In genomic region chr6:51562198-51562597, GRCh38 we compare ENCODE assay signal across 15 cellular contexts.
DNase-seq lines count a peak whose midpoint lies in the region; ATAC-seq and TF ChIP-seq lines count a peak whose summit lies in the region.
"Had no signal": no experiment of that assay in that cellular context is flagged by ENCODE, and none has a peak within 500 bp of the region (broad histone marks: within the 10 kb centered on the region; RNA-seq: fewer than 3 reads in every experiment).

No MANE protein-coding gene starts in this region.

- peaks cover 0 to 5% (median 0%) of the 10 kb centered on the region in 3 donors for H3K4me1 Mint-ChIP-seq in T-cell
- H3K4me1 Mint-ChIP-seq in GM23338, result peaks cover 24% of the 10 kb centered on the region
- H3K4me1 Mint-ChIP-seq: activated B cell treated with CpG ODN at 0.5 μM for 24 hours had no signal

- no peaks in the 10 kb centered on the region for H3K79me2 ChIP-seq in GM23338 (replicated peaks; ENCODE audit: insufficient read depth)

- H3K4me3 ChIP-seq in GM23338, result no peak overlapping the region
- H3K4me3 ChIP-seq: ovary had no signal

- no peaks in the 10 kb centered on the region for H3K36me3 Mint-ChIP-seq in T-cell
- no peaks in the 10 kb centered on the region for H3K36me3 Mint-ChIP-seq in GM23338 (ENCODE audit: low read depth)

- H3K27ac Mint-ChIP-seq in T-cell (no peak overlapping the region), GM23338 (no peak overlapping the region)
- H3K27ac Mint-ChIP-seq: activated B cell treated with CpG ODN at 0.5 μM for 24 hours had no signal

- H3F3A ChIP-seq in GM23338 (replicated peaks; ENCODE audit: low read depth), result no peaks in the 10 kb centered on the region

- no peak for TF ChIP-seq CTCF in GM10248 (IDR thresholded peaks at IDR 0.05; ENCODE audit: control extremely low read depth, extremely low read depth, low read depth, missing control alignments)
- no peak for TF ChIP-seq CTCF in GM23338 (conservative IDR thresholded peaks at IDR 0.05; ENCODE audit: low read depth in 2 of 2)

- H3K9me3 Mint-ChIP-seq in T-cell (peaks cover 4 to 8% (median 6%) of the 10 kb centered on the region in 3 donors), GM23338 (no peaks in the 10 kb centered on the region)
- H3K9me3 Mint-ChIP-seq: activated B cell treated with CpG ODN at 0.5 μM for 24 hours had no signal

- H3K4me2 ChIP-seq in GM23338, result no peak overlapping the region

- no peak overlapping the region for H3K4me3 Mint-ChIP-seq in T-cell
- H3K4me3 Mint-ChIP-seq in GM23338, result no peak overlapping the region
- H3K4me3 Mint-ChIP-seq: activated B cell treated with CpG ODN at 0.5 μM for 24 hours had no signal

- intact Hi-C loops in left cardiac atrium (cut with DNase I), result no loop called here

- H3K27ac ChIP-seq in GM23338 (ENCODE audit: low read depth), result no peak overlapping the region
- H3K27ac ChIP-seq: brain microvascular endothelial cell, ovary had no signal

- H3K36me3 ChIP-seq in GM23338 (ENCODE audit: insufficient read depth), result no peaks in the 10 kb centered on the region
- H3K36me3 ChIP-seq: brain microvascular endothelial cell, ovary had no signal

- CTCF ChIA-PET in GM10248 (lab: Yijun Ruan, JAX), result interaction anchor here (1.3 to 1.9 kb wide), 3 partner anchors 14 to 19 kb away, joined by 3 to 6 read pairs (median 4); no protein-coding TSS in a partner anchor
- CTCF ChIA-PET in T-cell (lab: Charles Lee), result no interaction called here

- no peaks in the 10 kb centered on the region for H3K9me2 ChIP-seq in GM23338 (ENCODE audit: insufficient read depth)

- peaks cover 28% of the 10 kb centered on the region; the same call in 1 of the 2 replicates for H3K4me1 ChIP-seq in GM23338 (ENCODE audit: insufficient read depth)

- no peaks in the 10 kb centered on the region for H4K20me1 ChIP-seq in GM23338 (replicated peaks; ENCODE audit: insufficient read depth)

- H2AFZ ChIP-seq in GM23338, result no peak overlapping the region

- ATAC-seq in GM19351 (IDR thresholded peaks at IDR 0.05; ENCODE audit: unreplicated experiment) (peak; percentile 81), HG02642 (IDR thresholded peaks at IDR 0.05; ENCODE audit: poor library complexity, unreplicated experiment) (peak; percentile 73), HG03342 (IDR thresholded peaks at IDR 0.05; ENCODE audit: unreplicated experiment) (peak; percentile 94), T-cell (replicated peaks in 1 of 4) (no peak), left cardiac atrium (no peak), GM23338 (no peak)

- POLR2A ChIA-PET in GM10248 (lab: Yijun Ruan, JAX) (no interaction called here), T-cell (lab: Charles Lee) (no interaction called here)

- no peaks in the 10 kb centered on the region for H3K27me3 ChIP-seq in GM23338 (ENCODE audit: insufficient read depth)
- H3K27me3 ChIP-seq: brain microvascular endothelial cell, ovary had no signal

- DNase-seq in GM10248 (ENCODE audit: extremely low spot score) (peak; percentile 15), T-cell (no peak), left cardiac atrium (no peak), AG08395 (ENCODE audit: low spot score) (no peak), GM23338 (ENCODE audit: low spot score) (no peak)
- DNase-seq: activated B cell treated with CpG ODN at 0.5 μM for 24 hours; brain microvascular endothelial cell; HCEC 1CT; hypothalamus; mesendoderm; ovary; stimulated activated naive CD4-positive, alpha-beta T cell treated with Interleukin-2 at 50 U/mL for 16 hours had no signal

- H3K27me3 Mint-ChIP-seq in T-cell (no peaks in the 10 kb centered on the region), GM23338 (ENCODE audit: insufficient read depth, low read depth, poor library complexity) (no peaks in the 10 kb centered on the region)
- H3K27me3 Mint-ChIP-seq: activated B cell treated with CpG ODN at 0.5 μM for 24 hours had no signal

TF ChIP-seq in GM23338, 12 proteins besides CTCF, POLR2A, EP300 and RAD21 (continues in another document):
- TF ChIP-seq, protein P1, sequence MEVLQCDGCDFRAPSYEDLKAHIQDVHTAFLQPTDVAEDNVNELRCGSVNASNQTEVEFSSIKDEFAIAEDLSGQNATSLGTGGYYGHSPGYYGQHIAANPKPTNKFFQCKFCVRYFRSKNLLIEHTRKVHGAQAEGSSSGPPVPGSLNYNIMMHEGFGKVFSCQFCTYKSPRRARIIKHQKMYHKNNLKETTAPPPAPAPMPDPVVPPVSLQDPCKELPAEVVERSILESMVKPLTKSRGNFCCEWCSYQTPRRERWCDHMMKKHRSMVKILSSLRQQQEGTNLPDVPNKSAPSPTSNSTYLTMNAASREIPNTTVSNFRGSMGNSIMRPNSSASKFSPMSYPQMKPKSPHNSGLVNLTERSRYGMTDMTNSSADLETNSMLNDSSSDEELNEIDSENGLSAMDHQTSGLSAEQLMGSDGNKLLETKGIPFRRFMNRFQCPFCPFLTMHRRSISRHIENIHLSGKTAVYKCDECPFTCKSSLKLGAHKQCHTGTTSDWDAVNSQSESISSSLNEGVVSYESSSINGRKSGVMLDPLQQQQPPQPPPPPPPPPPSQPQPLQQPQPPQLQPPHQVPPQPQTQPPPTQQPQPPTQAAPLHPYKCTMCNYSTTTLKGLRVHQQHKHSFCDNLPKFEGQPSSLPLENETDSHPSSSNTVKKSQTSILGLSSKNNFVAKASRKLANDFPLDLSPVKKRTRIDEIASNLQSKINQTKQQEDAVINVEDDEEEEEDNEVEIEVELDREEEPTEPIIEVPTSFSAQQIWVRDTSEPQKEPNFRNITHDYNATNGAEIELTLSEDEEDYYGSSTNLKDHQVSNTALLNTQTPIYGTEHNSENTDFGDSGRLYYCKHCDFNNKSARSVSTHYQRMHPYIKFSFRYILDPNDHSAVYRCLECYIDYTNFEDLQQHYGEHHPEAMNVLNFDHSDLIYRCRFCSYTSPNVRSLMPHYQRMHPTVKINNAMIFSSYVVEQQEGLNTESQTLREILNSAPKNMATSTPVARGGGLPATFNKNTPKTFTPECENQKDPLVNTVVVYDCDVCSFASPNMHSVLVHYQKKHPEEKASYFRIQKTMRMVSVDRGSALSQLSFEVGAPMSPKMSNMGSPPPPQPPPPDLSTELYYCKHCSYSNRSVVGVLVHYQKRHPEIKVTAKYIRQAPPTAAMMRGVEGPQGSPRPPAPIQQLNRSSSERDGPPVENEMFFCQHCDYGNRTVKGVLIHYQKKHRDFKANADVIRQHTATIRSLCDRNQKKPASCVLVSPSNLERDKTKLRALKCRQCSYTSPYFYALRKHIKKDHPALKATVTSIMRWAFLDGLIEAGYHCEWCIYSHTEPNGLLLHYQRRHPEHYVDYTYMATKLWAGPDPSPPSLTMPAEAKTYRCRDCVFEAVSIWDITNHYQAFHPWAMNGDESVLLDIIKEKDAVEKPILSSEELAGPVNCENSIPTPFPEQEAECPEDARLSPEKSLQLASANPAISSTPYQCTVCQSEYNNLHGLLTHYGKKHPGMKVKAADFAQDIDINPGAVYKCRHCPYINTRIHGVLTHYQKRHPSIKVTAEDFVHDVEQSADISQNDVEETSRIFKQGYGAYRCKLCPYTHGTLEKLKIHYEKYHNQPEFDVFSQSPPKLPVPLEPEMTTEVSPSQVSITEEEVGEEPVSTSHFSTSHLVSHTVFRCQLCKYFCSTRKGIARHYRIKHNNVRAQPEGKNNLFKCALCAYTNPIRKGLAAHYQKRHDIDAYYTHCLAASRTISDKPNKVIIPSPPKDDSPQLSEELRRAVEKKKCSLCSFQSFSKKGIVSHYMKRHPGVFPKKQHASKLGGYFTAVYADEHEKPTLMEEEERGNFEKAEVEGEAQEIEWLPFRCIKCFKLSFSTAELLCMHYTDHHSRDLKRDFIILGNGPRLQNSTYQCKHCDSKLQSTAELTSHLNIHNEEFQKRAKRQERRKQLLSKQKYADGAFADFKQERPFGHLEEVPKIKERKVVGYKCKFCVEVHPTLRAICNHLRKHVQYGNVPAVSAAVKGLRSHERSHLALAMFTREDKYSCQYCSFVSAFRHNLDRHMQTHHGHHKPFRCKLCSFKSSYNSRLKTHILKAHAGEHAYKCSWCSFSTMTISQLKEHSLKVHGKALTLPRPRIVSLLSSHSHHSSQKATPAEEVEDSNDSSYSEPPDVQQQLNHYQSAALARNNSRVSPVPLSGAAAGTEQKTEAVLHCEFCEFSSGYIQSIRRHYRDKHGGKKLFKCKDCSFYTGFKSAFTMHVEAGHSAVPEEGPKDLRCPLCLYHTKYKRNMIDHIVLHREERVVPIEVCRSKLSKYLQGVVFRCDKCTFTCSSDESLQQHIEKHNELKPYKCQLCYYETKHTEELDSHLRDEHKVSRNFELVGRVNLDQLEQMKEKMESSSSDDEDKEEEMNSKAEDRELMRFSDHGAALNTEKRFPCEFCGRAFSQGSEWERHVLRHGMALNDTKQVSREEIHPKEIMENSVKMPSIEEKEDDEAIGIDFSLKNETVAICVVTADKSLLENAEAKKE (CRISPR knock-in tag; IDR thresholded peaks at IDR 0.05), result no peak
- no peak for TF ChIP-seq ZNF114 (CRISPR knock-in tag; IDR thresholded peaks at IDR 0.05)
- TF ChIP-seq ZNF331 (CRISPR knock-in tag; IDR thresholded peaks at IDR 0.05; ENCODE audit: low read depth), result no peak
- TF ChIP-seq NANOG (IDR thresholded peaks at IDR 0.05; ENCODE audit: borderline replicate concordance), result no peak
- TF ChIP-seq, protein P2, sequence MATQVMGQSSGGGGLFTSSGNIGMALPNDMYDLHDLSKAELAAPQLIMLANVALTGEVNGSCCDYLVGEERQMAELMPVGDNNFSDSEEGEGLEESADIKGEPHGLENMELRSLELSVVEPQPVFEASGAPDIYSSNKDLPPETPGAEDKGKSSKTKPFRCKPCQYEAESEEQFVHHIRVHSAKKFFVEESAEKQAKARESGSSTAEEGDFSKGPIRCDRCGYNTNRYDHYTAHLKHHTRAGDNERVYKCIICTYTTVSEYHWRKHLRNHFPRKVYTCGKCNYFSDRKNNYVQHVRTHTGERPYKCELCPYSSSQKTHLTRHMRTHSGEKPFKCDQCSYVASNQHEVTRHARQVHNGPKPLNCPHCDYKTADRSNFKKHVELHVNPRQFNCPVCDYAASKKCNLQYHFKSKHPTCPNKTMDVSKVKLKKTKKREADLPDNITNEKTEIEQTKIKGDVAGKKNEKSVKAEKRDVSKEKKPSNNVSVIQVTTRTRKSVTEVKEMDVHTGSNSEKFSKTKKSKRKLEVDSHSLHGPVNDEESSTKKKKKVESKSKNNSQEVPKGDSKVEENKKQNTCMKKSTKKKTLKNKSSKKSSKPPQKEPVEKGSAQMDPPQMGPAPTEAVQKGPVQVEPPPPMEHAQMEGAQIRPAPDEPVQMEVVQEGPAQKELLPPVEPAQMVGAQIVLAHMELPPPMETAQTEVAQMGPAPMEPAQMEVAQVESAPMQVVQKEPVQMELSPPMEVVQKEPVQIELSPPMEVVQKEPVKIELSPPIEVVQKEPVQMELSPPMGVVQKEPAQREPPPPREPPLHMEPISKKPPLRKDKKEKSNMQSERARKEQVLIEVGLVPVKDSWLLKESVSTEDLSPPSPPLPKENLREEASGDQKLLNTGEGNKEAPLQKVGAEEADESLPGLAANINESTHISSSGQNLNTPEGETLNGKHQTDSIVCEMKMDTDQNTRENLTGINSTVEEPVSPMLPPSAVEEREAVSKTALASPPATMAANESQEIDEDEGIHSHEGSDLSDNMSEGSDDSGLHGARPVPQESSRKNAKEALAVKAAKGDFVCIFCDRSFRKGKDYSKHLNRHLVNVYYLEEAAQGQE (IDR thresholded peaks at IDR 0.05; ENCODE audit: unreplicated experiment), result no peak
- no peak for TF ChIP-seq POLR2AphosphoS5 (IDR thresholded peaks at IDR 0.05; ENCODE audit: low read depth)
- no peak for TF ChIP-seq EZH2 (IDR thresholded peaks at IDR 0.05; ENCODE audit: low read depth, unreplicated experiment)

Comparison
In these comparisons a context has a peak if more than half of its experiments do, and no peak if none do; other contexts are left out.
1. ATAC-seq: peak in GM19351 (single experiment), HG02642 (single experiment) and HG03342 (single experiment); none in T-cell (0 of 4), left cardiac atrium (0 of 2) and GM23338 (single experiment).